Comparison of ENCODE assay signal across 22 cellular contexts in the genomic region with DNA sequence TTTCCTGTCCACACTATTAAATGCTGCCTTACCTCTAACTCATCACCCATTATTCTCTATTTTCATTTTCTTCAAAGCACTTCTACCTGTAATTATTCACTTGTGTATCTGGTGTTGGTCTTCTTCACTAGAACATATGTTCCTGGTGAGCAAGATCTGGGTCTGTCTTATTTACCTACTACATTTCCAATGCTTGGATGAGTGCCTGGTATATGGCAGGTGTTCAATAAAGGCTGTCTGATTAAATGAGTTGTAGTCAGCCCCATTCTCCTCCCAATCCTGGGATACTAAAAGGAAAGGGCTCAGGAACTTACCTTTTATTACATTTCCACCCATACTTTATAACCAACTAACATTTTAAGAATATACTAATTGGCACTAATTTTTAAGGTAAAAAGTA.
DNase-seq lines count a peak whose midpoint lies in the region; ATAC-seq and TF ChIP-seq lines count a peak whose summit lies in the region.
"Had no signal": no experiment of that assay in that cellular context is flagged by ENCODE, and none has a peak within 500 bp of the region (broad histone marks: within the 10 kb centered on the region; RNA-seq: fewer than 3 reads in every experiment).

No MANE protein-coding gene starts in this region.

- no peaks in the 10 kb centered on the region for H3K27me3 Mint-ChIP-seq in neural crest cell (ENCODE audit: low read depth)
- H3K27me3 Mint-ChIP-seq: activated CD4-positive, alpha-beta T cell treated with anti-CD3 and anti-CD28 coated beads, Interleukin-2, amount 10 ng/mL, durations not matched to agents 7 days and 5 days; activated CD8-positive, alpha-beta memory T cell treated with anti-CD3 and anti-CD28 coated beads, Interleukin-2, amount 10 ng/mL, durations not matched to agents 7 days and 5 days; naive thymus-derived CD4-positive, alpha-beta T cell; stimulated activated naive CD8-positive, alpha-beta T cell treated with anti-CD3 and anti-CD28 coated beads, Interleukin-15, amount 100 ng/mL, for 72 hours had no signal

- ATAC-seq in HG03442 (IDR thresholded peaks at IDR 0.05; ENCODE audit: unreplicated experiment) (no peak), GM18870 (IDR thresholded peaks at IDR 0.05; ENCODE audit: unreplicated experiment) (no peak)
- ATAC-seq: activated CD8-positive, alpha-beta memory T cell treated with anti-CD3 and anti-CD28 coated beads, Interleukin-2, amount 10 ng/mL, durations not matched to agents 7 days and 5 days; naive thymus-derived CD4-positive, alpha-beta T cell; stimulated activated naive CD8-positive, alpha-beta T cell treated with anti-CD3 and anti-CD28 coated beads, Interleukin-15, amount 100 ng/mL, for 72 hours had no signal

- peak overlapping the region; percentile 4 for H3K27ac Mint-ChIP-seq in neural crest cell (ENCODE audit: unreplicated experiment)
- H3K27ac Mint-ChIP-seq: activated CD4-positive, alpha-beta T cell treated with anti-CD3 and anti-CD28 coated beads, Interleukin-2, amount 10 ng/mL, durations not matched to agents 7 days and 5 days; activated CD8-positive, alpha-beta memory T cell treated with anti-CD3 and anti-CD28 coated beads, Interleukin-2, amount 10 ng/mL, durations not matched to agents 7 days and 5 days; naive thymus-derived CD4-positive, alpha-beta T cell; stimulated activated naive CD8-positive, alpha-beta T cell treated with anti-CD3 and anti-CD28 coated beads, Interleukin-15, amount 100 ng/mL, for 72 hours had no signal

- H3K36me3 Mint-ChIP-seq in neural crest cell (ENCODE audit: low read depth), result peaks cover 24% of the 10 kb centered on the region

- peak; percentile 23 for DNase-seq in NCI-H2196 (lab: John Stamatoyannopoulos, UW; ENCODE audit: unreplicated experiment)
- no peak for DNase-seq in NCI-H2196 treated with DMSO at 0.1 percent for 48 hours (lab: John Stamatoyannopoulos, UW; ENCODE audit: unreplicated experiment)
- peak; percentile 30 for DNase-seq in NCI-H2029 (lab: John Stamatoyannopoulos, UW)
- peak; percentile 29 for DNase-seq in NCI-H446 treated with DMSO at 0.1 percent for 48 hours (lab: John Stamatoyannopoulos, UW)
- DNase-seq in neural crest cell (ENCODE audit: low read depth, low spot score), result no peak
- DNase-seq in NCI-H526 (lab: John Stamatoyannopoulos, UW), result no peak
- DNase-seq: 8988T; activated CD4-positive, alpha-beta T cell treated with anti-CD3 and anti-CD28 coated beads, Interleukin-2, amount 10 ng/mL, durations not matched to agents 7 days and 5 days; activated CD8-positive, alpha-beta memory T cell treated with anti-CD3 and anti-CD28 coated beads, Interleukin-2, amount 10 ng/mL, durations not matched to agents 7 days and 5 days; activated T-cell treated with anti-CD3 and anti-CD28 coated beads, Interleukin-2, amount 50 U/mL, for 48 hours; midbrain; naive thymus-derived CD4-positive, alpha-beta T cell; Peyer's patch; retina; small intestine; stimulated activated CD4-positive, alpha-beta T cell treated with anti-CD3 and anti-CD28 coated beads, Interleukin-1b, Interleukin-23, amount 100 ng/mL, for 48 hours; stimulated activated CD8-positive, alpha-beta memory T cell treated with anti-CD3 and anti-CD28 coated beads, Interleukin-4, amount 100 ng/mL, for 48 hours; stimulated activated naive CD8-positive, alpha-beta T cell treated with anti-CD3 and anti-CD28 coated beads, Interleukin-15, amount 100 ng/mL, for 72 hours; T1000; WERI-Rb-1 had no signal

- TF ChIP-seq CTCF in neural crest cell (conservative IDR thresholded peaks at IDR 0.05), result no peak

- H3K4me3 Mint-ChIP-seq in neural crest cell, result no peak overlapping the region
- H3K4me3 Mint-ChIP-seq: activated CD4-positive, alpha-beta T cell treated with anti-CD3 and anti-CD28 coated beads, Interleukin-2, amount 10 ng/mL, durations not matched to agents 7 days and 5 days; activated CD8-positive, alpha-beta memory T cell treated with anti-CD3 and anti-CD28 coated beads, Interleukin-2, amount 10 ng/mL, durations not matched to agents 7 days and 5 days; naive thymus-derived CD4-positive, alpha-beta T cell; stimulated activated naive CD8-positive, alpha-beta T cell treated with anti-CD3 and anti-CD28 coated beads, Interleukin-15, amount 100 ng/mL, for 72 hours had no signal

- no peaks in the 10 kb centered on the region for H3K9me3 Mint-ChIP-seq in neural crest cell
- H3K9me3 Mint-ChIP-seq: activated CD4-positive, alpha-beta T cell treated with anti-CD3 and anti-CD28 coated beads, Interleukin-2, amount 10 ng/mL, durations not matched to agents 7 days and 5 days; stimulated activated naive CD8-positive, alpha-beta T cell treated with anti-CD3 and anti-CD28 coated beads, Interleukin-15, amount 100 ng/mL, for 72 hours had no signal

- H3K4me1 Mint-ChIP-seq in neural crest cell, result no peaks in the 10 kb centered on the region
- H3K4me1 Mint-ChIP-seq: activated CD4-positive, alpha-beta T cell treated with anti-CD3 and anti-CD28 coated beads, Interleukin-2, amount 10 ng/mL, durations not matched to agents 7 days and 5 days; activated CD8-positive, alpha-beta memory T cell treated with anti-CD3 and anti-CD28 coated beads, Interleukin-2, amount 10 ng/mL, durations not matched to agents 7 days and 5 days; naive thymus-derived CD4-positive, alpha-beta T cell; stimulated activated naive CD8-positive, alpha-beta T cell treated with anti-CD3 and anti-CD28 coated beads, Interleukin-15, amount 100 ng/mL, for 72 hours had no signal

Comparison
In these comparisons a context has a peak if more than half of its experiments do, and no peak if none do; other contexts are left out.
1. DNase-seq: peak in NCI-H2196 (single experiment), NCI-H2029 (single experiment) and NCI-H446 treated with DMSO at 0.1 percent for 48 hours (single experiment); none in NCI-H2196 treated with DMSO at 0.1 percent for 48 hours (single experiment), neural crest cell (single experiment) and NCI-H526 (0 of 2).